Comparison of ENCODE assay signal across 8 cellular contexts in genomic region chr20:45311589-45312211, GRCh38. TPM values are rescaled to one million over a fixed set of nuclear protein-coding genes. Genes with fewer than 3 reads are reported as not detected.
DNase-seq lines count a peak whose midpoint lies in the region; ATAC-seq lines count a peak whose summit lies in the region.

No MANE protein-coding gene starts in this region.

- peak; percentile 74 for ATAC-seq in stimulated activated naive CD8-positive, alpha-beta T cell treated with anti-CD3 and anti-CD28 coated beads, Interleukin-15, Interleukin-2, amounts not matched to agents 100 U/mL and 50 U/mL, for 24 hours

- DNase-seq in NCI-H2029 (lab: John Stamatoyannopoulos, UW): peak; percentile 52
- no peak for DNase-seq in NCI-H2029 treated with DMSO at 0.1 percent for 48 hours (lab: John Stamatoyannopoulos, UW)
- peak; percentile 18 for DNase-seq in NCI-H2171 treated with DMSO at 0.1 percent for 48 hours (lab: John Stamatoyannopoulos, UW)
- peak; percentile 40 to 45 for DNase-seq in activated CD4-positive, alpha-beta T cell treated with anti-CD3 and anti-CD28 coated beads, Interleukin-2, amount 50 U/mL, for 24 hours (ENCODE audit: low read depth in 1 of 2, low spot score in 1 of 2)
- DNase-seq in effector CD4-positive, alpha-beta T cell: peak; percentile 36
- peak; percentile 30 for DNase-seq in myocyte (ENCODE audit: low read depth)
- DNase-seq in stimulated activated naive CD8-positive, alpha-beta T cell treated with anti-CD3 and anti-CD28 coated beads, Interleukin-15, Interleukin-2, amounts not matched to agents 100 U/mL and 50 U/mL, for 24 hours: peak; percentile 82
- no peak for DNase-seq in kidney glomerular epithelial cell (lab: John Stamatoyannopoulos, UW)

RNA-seq across cellular contexts. Expression of gene MATN4, which starts 3.6 kb away (rescaled TPM):
- total RNA-seq in myocyte: not detected in 2 replicates
- polyA plus RNA-seq in myocyte (2012): not detected

RNA-seq across cellular contexts. Expression of gene RBPJL, which starts 5.1 kb away (rescaled TPM):
- total RNA-seq in myocyte: not detected in 2 replicates
- polyA plus RNA-seq in myocyte (2012): not detected

RNA-seq across cellular contexts. Expression of gene SDC4, which starts 36.5 kb away (rescaled TPM):
- 34.8 and 51.5 TPM in 2 replicates for total RNA-seq in myocyte
- polyA plus RNA-seq in myocyte (2012): 42.9 TPM

RNA-seq across cellular contexts. Expression of gene SYS1, which starts 51.3 kb away (rescaled TPM):
- 12.7 and 13.2 TPM in 2 replicates for total RNA-seq in myocyte
- 16.8 TPM for polyA plus RNA-seq in myocyte (2012)

RNA-seq across cellular contexts. Expression of gene SLPI, which starts 57.3 kb away (rescaled TPM):
- not detected in 2 replicates for total RNA-seq in myocyte
- not detected for polyA plus RNA-seq in myocyte (2012)

Comparison
In these comparisons a context has a peak if more than half of its experiments do, and no peak if none do; other contexts are left out.
1. DNase-seq: peak in NCI-H2029 (single experiment), NCI-H2171 treated with DMSO at 0.1 percent for 48 hours (single experiment), activated CD4-positive, alpha-beta T cell treated with anti-CD3 and anti-CD28 coated beads, Interleukin-2, amount 50 U/mL, for 24 hours (2 of 2), effector CD4-positive, alpha-beta T cell (single experiment), myocyte (single experiment) and stimulated activated naive CD8-positive, alpha-beta T cell treated with anti-CD3 and anti-CD28 coated beads, Interleukin-15, Interleukin-2, amounts not matched to agents 100 U/mL and 50 U/mL, for 24 hours (single experiment); none in NCI-H2029 treated with DMSO at 0.1 percent for 48 hours (single experiment) and kidney glomerular epithelial cell (single experiment).